ENCODE assay signal across 15 cellular contexts in the genomic region with DNA sequence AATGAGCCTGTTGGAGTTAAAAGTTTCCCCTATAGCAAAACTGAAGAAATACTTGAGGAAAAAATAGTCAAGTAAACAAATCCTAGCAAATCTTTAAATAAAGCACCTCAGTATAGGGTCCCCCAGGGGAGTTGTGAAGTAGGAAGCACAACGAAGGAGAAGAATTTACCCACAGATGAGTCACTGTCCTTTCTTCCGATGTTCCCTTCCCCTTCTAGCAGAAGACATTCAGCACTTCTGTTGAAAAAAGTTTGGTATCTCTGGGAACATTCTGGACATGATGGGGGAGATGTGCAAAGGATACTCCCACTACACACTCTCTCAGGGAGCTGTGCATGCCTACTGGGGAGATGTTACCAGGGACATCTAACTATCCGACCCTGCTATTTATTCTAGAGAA.
DNase-seq lines count a peak whose midpoint lies in the region; TF ChIP-seq lines count a peak whose summit lies in the region.
"Had no signal": no experiment of that assay in that cellular context is flagged by ENCODE, and none has a peak within 500 bp of the region (broad histone marks: within the 10 kb centered on the region; RNA-seq: fewer than 3 reads in every experiment).

No MANE protein-coding gene starts in this region.

- 0 out of 22 replicates have a peak, but pooled peaks cover 0 to 3% (median 0%) of the 10 kb centered on the region in 11 experiments for H3K9me3 ChIP-seq in BLaER1 treated with 17β-estradiol and CSF1 and Interleukin-3, amounts not matched to agents 10 nM and 100 nM (replicated peaks in 1 of 11)
- H3K9me3 ChIP-seq: psoas muscle had no signal

- H3K36me3 ChIP-seq in BLaER1 treated with 17β-estradiol and CSF1 and Interleukin-3, amounts not matched to agents 10 nM and 100 nM: peaks cover 11 to 37% (median 22%) of the 10 kb centered on the region in 11 experiments; a peak in 15 of 22 replicates

- H3K4me1 Mint-ChIP-seq in nephron: peaks cover 19% of the 10 kb centered on the region

- peaks cover 10 to 91% (median 51%) of the 10 kb centered on the region in 11 experiments; a peak in 20 of 22 replicates for H4K20me1 ChIP-seq in BLaER1 treated with 17β-estradiol and CSF1 and Interleukin-3, amounts not matched to agents 10 nM and 100 nM

- peaks cover 2% of the 10 kb centered on the region for H3K27me3 Mint-ChIP-seq in nephron (ENCODE audit: low read depth)
- H3K27me3 Mint-ChIP-seq: activated CD8-positive, alpha-beta memory T cell treated with anti-CD3 and anti-CD28 coated beads, Interleukin-2, amount 10 ng/mL, durations not matched to agents 7 days and 5 days; activated naive CD8-positive, alpha-beta T cell treated with anti-CD3 and anti-CD28 coated beads, Interleukin-2, amount 10 ng/mL, durations not matched to agents 7 days and 5 days; CD4-positive, CD25-positive, alpha-beta regulatory T cell had no signal

- no peak overlapping the region for H3K4me3 ChIP-seq in BLaER1 treated with 17β-estradiol and CSF1 and Interleukin-3, amounts not matched to agents 10 nM and 100 nM
- H3K4me3 ChIP-seq in coronary artery: no peak overlapping the region
- H3K4me3 ChIP-seq: psoas muscle had no signal

- TF ChIP-seq CTCF in nephron (IDR thresholded peaks at IDR 0.05; ENCODE audit: unreplicated experiment in 3 of 3) (no peak), coronary artery (IDR thresholded peaks at IDR 0.05) (no peak)

- H3K27ac Mint-ChIP-seq in nephron: peak overlapping the region; percentile 21 to 46 (median 37)
- H3K27ac Mint-ChIP-seq: activated CD8-positive, alpha-beta memory T cell treated with anti-CD3 and anti-CD28 coated beads, Interleukin-2, amount 10 ng/mL, durations not matched to agents 7 days and 5 days; activated naive CD8-positive, alpha-beta T cell treated with anti-CD3 and anti-CD28 coated beads, Interleukin-2, amount 10 ng/mL, durations not matched to agents 7 days and 5 days had no signal

- no peaks in the 10 kb centered on the region for H3K9me3 Mint-ChIP-seq in nephron
- H3K9me3 Mint-ChIP-seq: activated naive CD8-positive, alpha-beta T cell treated with anti-CD3 and anti-CD28 coated beads, Interleukin-2, amount 10 ng/mL, durations not matched to agents 7 days and 5 days; CD4-positive, CD25-positive, alpha-beta regulatory T cell had no signal

- H3K9ac ChIP-seq in BLaER1 treated with 17β-estradiol and CSF1 and Interleukin-3, amounts not matched to agents 10 nM and 100 nM: peak overlapping the region in 1 of 11 experiments; percentile 37; a peak in 2 of 22 replicates

- DNase-seq in M059J (ENCODE audit: low read depth): peak; percentile 32
- DNase-seq in dermis blood vessel endothelial cell: peak; percentile 28
- no peak for DNase-seq in DMS 273 treated with DMSO at 0.1 percent for 48 hours (lab: John Stamatoyannopoulos, UW)
- DNase-seq in COLO668 (lab: John Stamatoyannopoulos, UW; ENCODE audit: unreplicated experiment): no peak
- no peak for DNase-seq in coronary artery (ENCODE audit: low spot score)
- no peak for DNase-seq in NCI-H82 (lab: John Stamatoyannopoulos, UW)
- DNase-seq: activated CD8-positive, alpha-beta memory T cell treated with anti-CD3 and anti-CD28 coated beads, Interleukin-2, amount 10 ng/mL, durations not matched to agents 7 days and 5 days; activated naive CD8-positive, alpha-beta T cell treated with anti-CD3 and anti-CD28 coated beads, Interleukin-2, amount 10 ng/mL, durations not matched to agents 7 days and 5 days; CD4-positive, CD25-positive, alpha-beta regulatory T cell; head of caudate nucleus; mesendoderm; NCI-H345; psoas muscle had no signal

- no peaks in the 10 kb centered on the region for H3K36me3 Mint-ChIP-seq in nephron (ENCODE audit: low read depth)

- peak overlapping the region; percentile 42 to 88 (median 73) for H3K4me2 ChIP-seq in BLaER1 treated with 17β-estradiol and CSF1 and Interleukin-3, amounts not matched to agents 10 nM and 100 nM

- H3K4me1 ChIP-seq in BLaER1 treated with 17β-estradiol and CSF1 and Interleukin-3, amounts not matched to agents 10 nM and 100 nM: peaks cover 26 to 49% (median 43%) of the 10 kb centered on the region in 10 experiments

- no peak overlapping the region for H3K4me3 Mint-ChIP-seq in nephron
- H3K4me3 Mint-ChIP-seq: activated CD8-positive, alpha-beta memory T cell treated with anti-CD3 and anti-CD28 coated beads, Interleukin-2, amount 10 ng/mL, durations not matched to agents 7 days and 5 days; activated naive CD8-positive, alpha-beta T cell treated with anti-CD3 and anti-CD28 coated beads, Interleukin-2, amount 10 ng/mL, durations not matched to agents 7 days and 5 days; CD4-positive, CD25-positive, alpha-beta regulatory T cell had no signal

- no peak overlapping the region for H3K27ac ChIP-seq in BLaER1 treated with 17β-estradiol and CSF1 and Interleukin-3, amounts not matched to agents 10 nM and 100 nM
- no peak overlapping the region for H3K27ac ChIP-seq in coronary artery
- H3K27ac ChIP-seq: psoas muscle had no signal

- no peaks in the 10 kb centered on the region for H3K27me3 ChIP-seq in BLaER1 treated with 17β-estradiol and CSF1 and Interleukin-3, amounts not matched to agents 10 nM and 100 nM

Comparison
In these comparisons a context has a peak if more than half of its experiments do, and no peak if none do; other contexts are left out.
1. DNase-seq: peak in M059J (single experiment) and dermis blood vessel endothelial cell (single experiment); none in DMS 273 treated with DMSO at 0.1 percent for 48 hours (single experiment), COLO668 (single experiment), coronary artery (single experiment) and NCI-H82 (single experiment).